In the genomic region with DNA sequence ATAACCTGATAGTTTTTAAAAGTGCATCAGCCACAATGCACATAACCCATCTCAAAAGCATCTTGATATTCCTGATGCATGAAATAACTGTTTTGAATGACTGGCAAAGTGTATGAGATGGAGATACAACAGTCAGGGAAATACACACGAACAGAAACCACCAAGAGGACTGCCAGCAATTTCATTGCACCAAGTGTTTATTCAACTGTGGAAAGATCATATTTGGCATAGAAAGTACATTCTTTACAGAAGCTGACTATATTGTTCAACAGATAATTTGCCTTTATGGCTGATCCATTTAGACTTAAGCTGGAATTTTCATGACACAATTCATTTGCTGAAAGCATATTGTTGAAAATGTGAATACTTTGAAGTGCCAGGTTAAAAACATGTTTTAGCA, we compare ENCODE assay signal across 23 cellular contexts.
A peak's percentile ranks its signal among the peaks of the same experiment; 100 is the strongest.
DNase-seq lines count a peak whose midpoint lies in the region; ATAC-seq and TF ChIP-seq lines count a peak whose summit lies in the region.
"Had no signal": no experiment of that assay in that cellular context is flagged by ENCODE, and none has a peak within 500 bp of the region (broad histone marks: within the 10 kb centered on the region; RNA-seq: fewer than 3 reads in every experiment).

No MANE protein-coding gene starts in this region.

- no peaks in the 10 kb centered on the region for H3K4me1 Mint-ChIP-seq in stimulated activated naive CD8-positive, alpha-beta T cell treated with anti-CD3 and anti-CD28 coated beads, Interleukin-15, amount 100 ng/mL, for 72 hours
- H3K4me1 Mint-ChIP-seq: CD4-positive, CD25-positive, alpha-beta regulatory T cell had no signal

- H3K9me3 ChIP-seq in GM23248 (ENCODE audit: low read depth) (no peaks in the 10 kb centered on the region), A673 (ENCODE audit: low read depth, low read length, poor library complexity, severe bottlenecking) (no peaks in the 10 kb centered on the region)
- H3K9me3 ChIP-seq: breast epithelium, SJSA1, vagina had no signal

- no peaks in the 10 kb centered on the region for H3K27me3 Mint-ChIP-seq in stimulated activated naive CD8-positive, alpha-beta T cell treated with anti-CD3 and anti-CD28 coated beads, Interleukin-15, amount 100 ng/mL, for 72 hours
- H3K27me3 Mint-ChIP-seq: CD4-positive, CD25-positive, alpha-beta regulatory T cell had no signal

- H3K4me3 Mint-ChIP-seq in stimulated activated naive CD8-positive, alpha-beta T cell treated with anti-CD3 and anti-CD28 coated beads, Interleukin-15, amount 100 ng/mL, for 72 hours = no peak overlapping the region
- H3K4me3 Mint-ChIP-seq: CD4-positive, CD25-positive, alpha-beta regulatory T cell; WTC11 had no signal

- H3K9me3 Mint-ChIP-seq in stimulated activated naive CD8-positive, alpha-beta T cell treated with anti-CD3 and anti-CD28 coated beads, Interleukin-15, amount 100 ng/mL, for 72 hours = no peaks in the 10 kb centered on the region
- H3K9me3 Mint-ChIP-seq: activated naive CD4-positive, alpha-beta T cell treated with anti-CD3 and anti-CD28 coated beads, Interleukin-2, amount 50 U/mL, for 72 hours; WTC11 had no signal

- H3F3A ChIP-seq in GM23248 (ENCODE audit: insufficient read depth) = peaks cover 33% of the 10 kb centered on the region

- H3K27me3 ChIP-seq in GM23248 (replicated peaks; ENCODE audit: insufficient read depth) (no peaks in the 10 kb centered on the region), A673 (replicated peaks; ENCODE audit: insufficient read depth, low read depth, low read length, poor library complexity) (no peaks in the 10 kb centered on the region)
- H3K27me3 ChIP-seq: breast epithelium, SJSA1, vagina had no signal

- DNase-seq in AG04449 (ENCODE audit: low read depth, low spot score) = peak; percentile 65
- peak; percentile 53 for DNase-seq in GM23248
- DNase-seq in amniotic epithelial cell (ENCODE audit: low read depth) = peak; percentile 9
- DNase-seq in fibroblast of the aortic adventitia (ENCODE audit: low read depth) = peak; percentile 85
- DNase-seq in stimulated activated naive CD8-positive, alpha-beta T cell treated with anti-CD3 and anti-CD28 coated beads, Interleukin-15, amount 100 ng/mL, for 72 hours = no peak
- no peak for DNase-seq in DMS 273 treated with DMSO at 0.1 percent for 48 hours (lab: John Stamatoyannopoulos, UW)
- no peak for DNase-seq in LoVo (ENCODE audit: low spot score)
- no peak for DNase-seq in A673 (ENCODE audit: low spot score)
- DNase-seq: activated CD4-positive, alpha-beta T cell treated with anti-CD3 and anti-CD28 coated beads, Interleukin-2, amount 50 U/mL, for 48 hours; CD4-positive, CD25-positive, alpha-beta regulatory T cell; dermis blood vessel endothelial cell; KG1; left ventricle myocardium superior; NCI-H2171 treated with DMSO at 0.1 percent for 48 hours; PC-9; stimulated activated CD4-positive, alpha-beta T cell treated with anti-CD3 and anti-CD28 coated beads, Interleukin-4, amount 100 ng/mL, for 1 hour had no signal

- no peak overlapping the region for H3K9ac ChIP-seq in GM23248

- WGBS in GM23248 (ENCODE audit: low coverage in 1 of 2, low lambda C conversion rate in 2 of 2, missing lambda C conversion rate in 2 of 2), 2 experiments = 60 to 79% methylated on average over 1 of the region's 1 CpG

- H3K4me1 ChIP-seq in GM23248 (ENCODE audit: insufficient read depth) (no peaks in the 10 kb centered on the region), A673 (ENCODE audit: insufficient read depth, low read length, poor library complexity, severe bottlenecking) (peaks cover 26% of the 10 kb centered on the region)
- H3K4me1 ChIP-seq: breast epithelium, SJSA1, vagina had no signal

- ATAC-seq in stimulated activated naive CD8-positive, alpha-beta T cell treated with anti-CD3 and anti-CD28 coated beads, Interleukin-15, amount 100 ng/mL, for 72 hours = no peak
- ATAC-seq: activated naive CD4-positive, alpha-beta T cell treated with anti-CD3 and anti-CD28 coated beads, Interleukin-2, amount 50 U/mL, for 72 hours; left ventricle myocardium superior; WTC11 had no signal

- H3K36me3 ChIP-seq in GM23248 (ENCODE audit: low read depth) = no peaks in the 10 kb centered on the region
- no peaks in the 10 kb centered on the region for H3K36me3 ChIP-seq in A673 (ENCODE audit: insufficient read depth, low read length, poor library complexity, severe bottlenecking)
- H3K36me3 ChIP-seq: breast epithelium, SJSA1, vagina had no signal

- intact Hi-C loops in A673 (cut with micrococcal nuclease; ENCODE audit: unreplicated experiment) = no loop called here

- in situ Hi-C loops in GM23248 (cut with MboI) = no loop called here

- CTCF ChIA-PET in AG04449 (lab: Yijun Ruan, JAX) = no interaction called here
- CTCF ChIA-PET in A673 (lab: Charles Lee) = no interaction called here

- no peak overlapping the region for H3K4me2 ChIP-seq in GM23248 (ENCODE audit: unreplicated experiment)
- H3K4me2 ChIP-seq: PC-9, smooth muscle cell had no signal

- TF ChIP-seq CTCF in AG04449 (IDR thresholded peaks at IDR 0.05; ENCODE audit: insufficient read depth, low read length, missing control alignments) (no peak), fibroblast of the aortic adventitia (IDR thresholded peaks at IDR 0.05; ENCODE audit: insufficient read depth, low read length) (no peak), A673 (conservative IDR thresholded peaks at IDR 0.05; ENCODE audit: low read depth, low read length) (no peak)

- POLR2A ChIA-PET in AG04449 (lab: Yijun Ruan, JAX) = no interaction called here
- POLR2A ChIA-PET in A673 (lab: Charles Lee; ENCODE audit: low non-redundant PET) = no interaction called here

- H3K4me3 ChIP-seq in AG04449 (ENCODE audit: low read depth, low read length) (no peak overlapping the region), GM23248 (no peak overlapping the region), fibroblast of the aortic adventitia (ENCODE audit: low read depth, low read length) (no peak overlapping the region), A673 (ENCODE audit: low read depth, low read length, poor library complexity, severe bottlenecking) (no peak overlapping the region)
- H3K4me3 ChIP-seq: breast epithelium, PC-9, SJSA1, smooth muscle cell, vagina had no signal

- H3K27ac Mint-ChIP-seq in stimulated activated naive CD8-positive, alpha-beta T cell treated with anti-CD3 and anti-CD28 coated beads, Interleukin-15, amount 100 ng/mL, for 72 hours = no peak overlapping the region
- H3K27ac Mint-ChIP-seq: activated naive CD4-positive, alpha-beta T cell treated with anti-CD3 and anti-CD28 coated beads, Interleukin-2, amount 50 U/mL, for 72 hours; CD4-positive, CD25-positive, alpha-beta regulatory T cell; progenitor cell of endocrine pancreas; WTC11 had no signal

- H4K20me1 ChIP-seq in GM23248 (ENCODE audit: insufficient read depth) = no peaks in the 10 kb centered on the region

- H3K9me2 ChIP-seq in GM23248 (ENCODE audit: insufficient read depth) = no peaks in the 10 kb centered on the region

- peaks cover 39% of the 10 kb centered on the region for H3K79me2 ChIP-seq in GM23248 (ENCODE audit: insufficient read depth)

- BruUV-seq in A673 (replicated peaks; lab: Mats Ljungman, UMichigan) = no TSS peak

- H3K27ac ChIP-seq in GM23248 = no peak overlapping the region
- no peak overlapping the region for H3K27ac ChIP-seq in A673 (ENCODE audit: low read depth, low read length, poor library complexity, severe bottlenecking)
- H3K27ac ChIP-seq: breast epithelium, PC-9, SJSA1, vagina had no signal

- H2AFZ ChIP-seq in GM23248 = no peak overlapping the region
- H2AFZ ChIP-seq: PC-9 had no signal

Comparison
In these comparisons a context has a peak if more than half of its experiments do, and no peak if none do; other contexts are left out.
1. DNase-seq: peak in AG04449 (single experiment), GM23248 (single experiment), amniotic epithelial cell (single experiment) and fibroblast of the aortic adventitia (single experiment); none in stimulated activated naive CD8-positive, alpha-beta T cell treated with anti-CD3 and anti-CD28 coated beads, Interleukin-15, amount 100 ng/mL, for 72 hours (0 of 2), DMS 273 treated with DMSO at 0.1 percent for 48 hours (single experiment), LoVo (single experiment) and A673 (single experiment).